In genomic region chr11:76674517-76675400, GRCh38 we compare ENCODE assay signal across 10 cellular contexts. TPM values are rescaled to one million over a fixed set of nuclear protein-coding genes. Genes with fewer than 3 reads are reported as not detected.
DNase-seq lines count a peak whose midpoint lies in the region; ATAC-seq lines count a peak whose summit lies in the region.
"Had no signal": no experiment of that assay in that cellular context is flagged by ENCODE, and none has a peak within 500 bp of the region (broad histone marks: within the 10 kb centered on the region; RNA-seq: fewer than 3 reads in every experiment).

No MANE protein-coding gene starts in this region.

- H3K9me3 Mint-ChIP-seq in activated CD8-positive, alpha-beta memory T cell treated with anti-CD3 and anti-CD28 coated beads, Interleukin-2, amount 10 ng/mL, durations not matched to agents 7 days and 5 days (ENCODE audit: low read depth): no peaks in the 10 kb centered on the region
- H3K9me3 Mint-ChIP-seq: nephron progenitor cell had no signal

- CTCF ChIA-PET in activated CD8-positive, alpha-beta memory T cell treated with anti-CD3 and anti-CD28 coated beads, Interleukin-2, amount 10 ng/mL, durations not matched to agents 7 days and 5 days (lab: Charles Lee): no interaction called here

- intact Hi-C loops in posterior vena cava (cut with DNase I): loop anchor here in 1 of 2 donors (5.0 kb wide), 1 partner anchor 77 kb away; no protein-coding TSS in a partner anchor

- H3K36me3 Mint-ChIP-seq in activated CD8-positive, alpha-beta memory T cell treated with anti-CD3 and anti-CD28 coated beads, Interleukin-2, amount 10 ng/mL, durations not matched to agents 7 days and 5 days: no peaks in the 10 kb centered on the region

- H3K4me3 Mint-ChIP-seq in activated CD8-positive, alpha-beta memory T cell treated with anti-CD3 and anti-CD28 coated beads, Interleukin-2, amount 10 ng/mL, durations not matched to agents 7 days and 5 days: no peak overlapping the region
- H3K4me3 Mint-ChIP-seq: nephron progenitor cell had no signal

- H3K27ac Mint-ChIP-seq in activated CD8-positive, alpha-beta memory T cell treated with anti-CD3 and anti-CD28 coated beads, Interleukin-2, amount 10 ng/mL, durations not matched to agents 7 days and 5 days: no peak overlapping the region
- H3K27ac Mint-ChIP-seq: nephron progenitor cell had no signal

- ATAC-seq in GM18868 (IDR thresholded peaks at IDR 0.05; ENCODE audit: unreplicated experiment) (peak; percentile 35), HG02588 (IDR thresholded peaks at IDR 0.05; ENCODE audit: unreplicated experiment) (peak; percentile 33)
- ATAC-seq in activated CD8-positive, alpha-beta memory T cell treated with anti-CD3 and anti-CD28 coated beads, Interleukin-2, amount 10 ng/mL, durations not matched to agents 7 days and 5 days: no peak

- DNase-seq in RPMI7951 (ENCODE audit: low read depth): peak; percentile 40
- DNase-seq in posterior vena cava (ENCODE audit: low spot score): peak; percentile 74
- DNase-seq in activated naive CD4-positive, alpha-beta T cell (lab: John Stamatoyannopoulos, UW): no peak
- DNase-seq in NCI-H2081 treated with DMSO at 0.1 percent for 48 hours (lab: John Stamatoyannopoulos, UW): no peak
- DNase-seq in activated CD8-positive, alpha-beta memory T cell treated with anti-CD3 and anti-CD28 coated beads, Interleukin-2, amount 10 ng/mL, durations not matched to agents 7 days and 5 days: no peak
- DNase-seq: activated T-cell treated with anti-CD3 and anti-CD28 coated beads, Interleukin-2, amount 50 U/mL, for 48 hours; NCI-H1105 treated with DMSO at 0.1 percent for 48 hours; nephron progenitor cell had no signal

- peaks cover 13% of the 10 kb centered on the region for H3K27me3 Mint-ChIP-seq in activated CD8-positive, alpha-beta memory T cell treated with anti-CD3 and anti-CD28 coated beads, Interleukin-2, amount 10 ng/mL, durations not matched to agents 7 days and 5 days

- peaks cover 47% of the 10 kb centered on the region for H3K4me1 Mint-ChIP-seq in activated CD8-positive, alpha-beta memory T cell treated with anti-CD3 and anti-CD28 coated beads, Interleukin-2, amount 10 ng/mL, durations not matched to agents 7 days and 5 days

RNA-seq across cellular contexts. Expression of gene LRRC32, which starts 4.2 kb away (rescaled TPM):
- total RNA-seq in RPMI7951 (2014; rRNA removed; shearing (Covaris generic)): 13.4 and 13.6 TPM in 2 replicates
- 100 to 1,000 TPM; 108 to 142 TPM for total RNA-seq in posterior vena cava
- total RNA-seq in activated CD8-positive, alpha-beta memory T cell treated with anti-CD3 and anti-CD28 coated beads, Interleukin-2, amount 10 ng/mL, durations not matched to agents 7 days and 5 days: 1 to 10 TPM in 1 of 2 experiments, under 1 TPM in 1; 0.32 to 4.7 TPM

Comparison
In these comparisons a context has a peak if more than half of its experiments do, and no peak if none do; other contexts are left out.
1. DNase-seq: peak in RPMI7951 (single experiment) and posterior vena cava (single experiment); none in activated naive CD4-positive, alpha-beta T cell (0 of 4), NCI-H2081 treated with DMSO at 0.1 percent for 48 hours (single experiment) and activated CD8-positive, alpha-beta memory T cell treated with anti-CD3 and anti-CD28 coated beads, Interleukin-2, amount 10 ng/mL, durations not matched to agents 7 days and 5 days (single experiment).